Comparison of ENCODE assay signal across 15 cellular contexts in the genomic region with DNA sequence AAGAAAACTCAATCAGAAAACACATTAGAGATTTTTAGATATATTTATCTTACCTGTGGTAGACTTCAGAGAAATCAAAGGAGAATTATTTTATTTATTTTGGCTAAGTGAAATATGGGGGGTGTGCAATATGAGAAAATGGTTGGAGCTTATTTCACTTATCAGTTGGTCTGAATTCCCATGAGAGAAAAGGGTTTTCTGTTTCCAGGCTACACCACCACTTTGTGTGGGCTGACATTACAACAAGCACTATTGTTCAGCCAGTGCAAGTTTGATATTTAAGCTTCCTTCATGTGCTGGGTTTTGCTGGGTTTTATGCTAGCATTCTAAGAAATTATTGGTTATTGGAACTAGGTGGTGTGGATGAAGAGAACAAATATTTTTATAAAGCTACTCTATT. TPM values are rescaled to one million over a fixed set of nuclear protein-coding genes. Genes with fewer than 3 reads are reported as not detected.
"Had no signal": no experiment of that assay in that cellular context is flagged by ENCODE, and none has a peak within 500 bp of the region (broad histone marks: within the 10 kb centered on the region; RNA-seq: fewer than 3 reads in every experiment).

No MANE protein-coding gene starts in this region.

- H3K27ac ChIP-seq: coronary artery, epithelial cell of prostate, lower lobe of right lung, right atrium auricular region had no signal

- ATAC-seq: lower lobe of right lung; SK-N-SH treated with all-trans-retinoic acid at 6 μM for 48 hours; stimulated activated memory B cell treated with anti-CD40 and anti-IgM and Interleukin-4, amounts not matched to agents 10 μg/mL and 1 μg/mL and 100 μg/mL, for 72 hours had no signal

- H3K27me3 ChIP-seq: right atrium auricular region had no signal

- H3K4me3 ChIP-seq: coronary artery, lower lobe of right lung, right atrium auricular region, smooth muscle cell had no signal

- DNase-seq: activated CD4-positive, alpha-beta T cell treated with anti-CD3 and anti-CD28 coated beads, Interleukin-2, amount 50 U/mL, for 4 hours; activated gamma-delta T cell treated with Interleukin-2 at 50 U/mL for 16 hours; activated naive CD8-positive, alpha-beta T cell treated with anti-CD3 and anti-CD28 coated beads, Interleukin-2, amount 10 ng/mL, durations not matched to agents 7 days and 5 days; activated T-cell treated with anti-CD3 and anti-CD28 coated beads, Interleukin-2, amount 50 U/mL, for 48 hours; aorta; effector CD8-positive, alpha-beta T cell; lower lobe of right lung; naive B cell had no signal

- H3K4me2 ChIP-seq: smooth muscle cell had no signal

- H3K4me1 ChIP-seq: lower lobe of right lung had no signal

RNA-seq across cellular contexts. Expression of gene CD8A, which starts 37.1 kb away (rescaled TPM):
- total RNA-seq: glomerular endothelial cell, smooth muscle cell had no signal
- polyA plus RNA-seq: smooth muscle cell had no signal
